Comparison of ENCODE assay signal across 28 cellular contexts in the genomic region with DNA sequence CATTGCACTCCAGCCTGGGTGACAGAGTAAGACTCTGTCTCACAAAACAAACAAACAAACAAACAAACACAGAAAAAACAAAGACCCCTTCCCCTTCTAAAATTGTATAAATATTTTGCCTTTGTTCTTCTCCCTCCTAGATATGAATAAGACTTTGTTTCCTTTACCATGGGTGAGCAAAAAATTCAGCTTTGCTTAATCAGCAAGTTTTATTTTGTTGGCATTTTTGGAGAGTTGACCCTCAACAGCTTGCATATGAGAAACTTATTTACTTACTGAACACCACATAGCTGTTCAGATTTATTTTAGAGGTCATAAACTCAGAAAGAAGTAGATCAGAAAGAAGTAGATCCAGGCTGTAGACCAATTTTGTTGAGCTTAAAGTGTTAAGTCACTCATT.
"Had no signal": no experiment of that assay in that cellular context is flagged by ENCODE, and none has a peak within 500 bp of the region (broad histone marks: within the 10 kb centered on the region; RNA-seq: fewer than 3 reads in every experiment).

No MANE protein-coding gene starts in this region.

- H3K27me3 ChIP-seq: colonic mucosa, esophagus muscularis mucosa, esophagus squamous epithelium, foreskin keratinocyte, gastrocnemius medialis, gastroesophageal sphincter, heart left ventricle, heart right ventricle had no signal

- H3K4me1 ChIP-seq: colonic mucosa, esophagus muscularis mucosa, esophagus squamous epithelium, foreskin keratinocyte, gastrocnemius medialis, gastroesophageal sphincter, heart left ventricle, heart right ventricle had no signal

- H3K27ac ChIP-seq: colonic mucosa, coronary artery, dorsolateral prefrontal cortex, epithelial cell of prostate, esophagus muscularis mucosa, esophagus squamous epithelium, foreskin keratinocyte, gastrocnemius medialis, gastroesophageal sphincter, heart left ventricle, heart right ventricle had no signal

- FAIRE-seq: colon, endometrium, endothelial cell of umbilical vein, frontal cortex had no signal

- H3K36me3 ChIP-seq: colonic mucosa, esophagus muscularis mucosa, esophagus squamous epithelium, gastrocnemius medialis, gastroesophageal sphincter, heart left ventricle, heart right ventricle had no signal

- ATAC-seq: effector memory CD8-positive, alpha-beta T cell; esophagus mucosa; foreskin keratinocyte; gastrocnemius medialis; gastroesophageal sphincter; heart left ventricle; heart right ventricle had no signal

- H3K4me3 ChIP-seq: colonic mucosa, coronary artery, dorsolateral prefrontal cortex, esophagus muscularis mucosa, esophagus squamous epithelium, gastrocnemius medialis, gastroesophageal sphincter, heart left ventricle, heart right ventricle had no signal

- H3K9me3 ChIP-seq: esophagus muscularis mucosa, esophagus squamous epithelium, gastrocnemius medialis, gastroesophageal sphincter, heart left ventricle had no signal

- DNase-seq: colonic mucosa; cortex of kidney; dermis blood vessel endothelial cell; dorsolateral prefrontal cortex; effector CD4-positive, alpha-beta T cell; effector CD8-positive, alpha-beta T cell; effector memory CD4-positive, alpha-beta T cell; effector memory CD8-positive, alpha-beta T cell; endodermal cell; erythroblast; esophagus squamous epithelium; foreskin fibroblast; foreskin keratinocyte; foreskin melanocyte; gastrocnemius medialis; glutamatergic neuron; head of caudate nucleus; heart left ventricle; heart right ventricle had no signal
